In the genomic region with DNA sequence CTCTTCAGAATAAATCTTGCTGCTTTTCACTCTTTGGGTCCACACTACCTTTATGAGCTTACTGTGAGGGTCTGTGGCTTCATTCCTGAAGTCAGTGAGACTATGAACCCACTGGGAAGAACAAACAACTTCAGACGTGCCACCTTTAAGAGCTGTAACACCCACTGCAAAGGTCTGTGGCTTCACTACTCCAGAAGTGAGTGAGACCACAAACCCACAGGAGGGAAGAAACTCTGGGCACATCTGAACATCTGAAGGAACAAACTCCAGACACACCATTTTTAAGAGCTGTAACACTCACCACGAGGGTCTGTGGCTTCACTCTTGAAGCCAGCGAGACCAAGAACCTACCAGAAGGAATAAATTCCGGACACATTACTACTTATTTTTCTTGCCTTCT, we compare ENCODE assay signal across 37 cellular contexts.
"Had no signal": no experiment of that assay in that cellular context is flagged by ENCODE, and none has a peak within 500 bp of the region (broad histone marks: within the 10 kb centered on the region; RNA-seq: fewer than 3 reads in every experiment).

No MANE protein-coding gene starts in this region.

- H3K4me3 Mint-ChIP-seq: activated naive CD4-positive, alpha-beta T cell treated with anti-CD3 and anti-CD28 coated beads for 36 hours; activated naive CD4-positive, alpha-beta T cell treated with anti-CD3 and anti-CD28 coated beads, Interleukin-2, amount 10 ng/mL, durations not matched to agents 7 days and 5 days; activated naive CD4-positive, alpha-beta T cell treated with anti-CD3 and anti-CD28 coated beads, Interleukin-2, amount 50 U/mL, for 24 hours; activated naive CD8-positive, alpha-beta T cell; activated naive CD8-positive, alpha-beta T cell treated with anti-CD3 and anti-CD28 coated beads for 36 hours; activated naive CD8-positive, alpha-beta T cell treated with anti-CD3 and anti-CD28 coated beads, Interleukin-2, amount 10 ng/mL, durations not matched to agents 7 days and 5 days; activated naive CD8-positive, alpha-beta T cell treated with anti-CD3 and anti-CD28 coated beads, Interleukin-2, amount 50 U/mL, for 24 hours; activated T-cell treated with anti-CD3 and anti-CD28 coated beads, Interleukin-2, amount 50 U/mL, for 24 hours; activated T-cell treated with anti-CD3 and anti-CD28 coated beads, Interleukin-2, amount 50 U/mL, for 4 hours; activated T-cell treated with anti-CD3 and anti-CD28 coated beads, Interleukin-2, amount 50 U/mL, for 72 hours; activated T-helper 1 cell treated with anti-CD3 and anti-CD28 coated beads, Interleukin-12 subunit alpha, Interleukin-12 subunit beta, Interleukin-2, Interleukin-4 antibody, amounts not matched to agents 30 ng/mL and 10 ng/mL and 1 ng/mL, durations not matched to agents 14 hours and 24 hours and 36 hours; activated T-helper 17 cell treated with anti-CD3 and anti-CD28 coated beads, Interleukin-2, amount 50 U/mL, for 72 hours; brain; central memory CD8-positive, alpha-beta T cell had no signal

- H3K36me3 Mint-ChIP-seq: activated naive CD4-positive, alpha-beta T cell treated with anti-CD3 and anti-CD28 coated beads, Interleukin-2, amount 10 ng/mL, durations not matched to agents 7 days and 5 days; activated naive CD4-positive, alpha-beta T cell treated with anti-CD3 and anti-CD28 coated beads, Interleukin-2, amount 50 U/mL, for 24 hours; activated naive CD4-positive, alpha-beta T cell treated with anti-CD3 and anti-CD28 coated beads, Interleukin-2, amount 50 U/mL, for 72 hours; activated naive CD8-positive, alpha-beta T cell; activated naive CD8-positive, alpha-beta T cell treated with anti-CD3 and anti-CD28 coated beads for 36 hours; activated naive CD8-positive, alpha-beta T cell treated with anti-CD3 and anti-CD28 coated beads, Interleukin-2, amount 10 ng/mL, durations not matched to agents 7 days and 5 days; brain had no signal

- H3K27ac Mint-ChIP-seq: activated naive CD4-positive, alpha-beta T cell treated with anti-CD3 and anti-CD28 coated beads for 36 hours; activated naive CD4-positive, alpha-beta T cell treated with anti-CD3 and anti-CD28 coated beads, Interleukin-2, amount 10 ng/mL, durations not matched to agents 7 days and 5 days; activated naive CD4-positive, alpha-beta T cell treated with anti-CD3 and anti-CD28 coated beads, Interleukin-2, amount 50 U/mL, for 24 hours; activated naive CD4-positive, alpha-beta T cell treated with anti-CD3 and anti-CD28 coated beads, Interleukin-2, amount 50 U/mL, for 72 hours; activated naive CD8-positive, alpha-beta T cell; activated naive CD8-positive, alpha-beta T cell treated with anti-CD3 and anti-CD28 coated beads for 36 hours; activated naive CD8-positive, alpha-beta T cell treated with anti-CD3 and anti-CD28 coated beads, Interleukin-2, amount 10 ng/mL, durations not matched to agents 7 days and 5 days; activated naive CD8-positive, alpha-beta T cell treated with anti-CD3 and anti-CD28 coated beads, Interleukin-2, amount 50 U/mL, for 24 hours; activated T-cell treated with anti-CD3 and anti-CD28 coated beads, Interleukin-2, amount 50 U/mL, for 24 hours; activated T-cell treated with anti-CD3 and anti-CD28 coated beads, Interleukin-2, amount 50 U/mL, for 72 hours; activated T-helper 1 cell treated with anti-CD3 and anti-CD28 coated beads, Interleukin-12 subunit alpha, Interleukin-12 subunit beta, Interleukin-2, Interleukin-4 antibody, amounts not matched to agents 30 ng/mL and 10 ng/mL and 1 ng/mL, durations not matched to agents 14 hours and 24 hours and 36 hours; activated T-helper 17 cell treated with anti-CD3 and anti-CD28 coated beads, Interleukin-2, amount 50 U/mL, for 72 hours; activated T-helper 2 cell treated with anti-CD3 and anti-CD28 coated beads, Interferon-gamma antibody, Interleukin-2, Interleukin-4, amounts not matched to agents 10 μg/mL and 5 μg/mL and 100 μg/mL, durations not matched to agents 14 hours and 24 hours and 36 hours; brain had no signal

- ATAC-seq: activated naive CD4-positive, alpha-beta T cell treated with anti-CD3 and anti-CD28 coated beads, Interleukin-2, amount 50 U/mL, for 72 hours; activated naive CD8-positive, alpha-beta T cell treated with anti-CD3 and anti-CD28 coated beads, Interleukin-2, amount 50 U/mL, for 24 hours; activated T-cell treated with anti-CD3 and anti-CD28 coated beads, Interleukin-2, amount 50 U/mL, for 4 hours; activated T-cell treated with anti-CD3 and anti-CD28 coated beads, Interleukin-2, amount 50 U/mL, for 72 hours; activated T-helper 17 cell treated with anti-CD3 and anti-CD28 coated beads, Interleukin-2, amount 50 U/mL, for 72 hours; body of pancreas had no signal

- H3K4me3 ChIP-seq: adrenal gland, ascending aorta, body of pancreas, breast epithelium, cardiac muscle cell had no signal

- DNase-seq: activated effector memory CD4-positive, alpha-beta T cell treated with anti-CD3 and anti-CD28 coated beads, Interleukin-2, amount 50 U/mL, for 16 hours; activated effector memory CD4-positive, alpha-beta T cell treated with Interleukin-2 at 50 U/mL for 16 hours; activated gamma-delta T cell; activated gamma-delta T cell treated with Interleukin-2 at 50 U/mL for 16 hours; activated naive CD4-positive, alpha-beta T cell; activated naive CD4-positive, alpha-beta T cell treated with anti-CD3 and anti-CD28 coated beads for 36 hours; activated naive CD4-positive, alpha-beta T cell treated with anti-CD3 and anti-CD28 coated beads, Interleukin-2, amount 10 ng/mL, durations not matched to agents 7 days and 5 days; activated naive CD4-positive, alpha-beta T cell treated with anti-CD3 and anti-CD28 coated beads, Interleukin-2, amount 50 U/mL, for 16 hours; activated naive CD4-positive, alpha-beta T cell treated with Interleukin-2 at 50 U/mL for 16 hours; activated naive CD8-positive, alpha-beta T cell treated with anti-CD3 and anti-CD28 coated beads for 36 hours; activated naive CD8-positive, alpha-beta T cell treated with anti-CD3 and anti-CD28 coated beads, Interleukin-2, amount 10 ng/mL, durations not matched to agents 7 days and 5 days; activated naive CD8-positive, alpha-beta T cell treated with anti-CD3 and anti-CD28 coated beads, Interleukin-2, amount 50 U/mL, for 24 hours; activated T-cell treated with anti-CD3 and anti-CD28 coated beads, Interleukin-2, amount 50 U/mL, for 24 hours; activated T-cell treated with anti-CD3 and anti-CD28 coated beads, Interleukin-2, amount 50 U/mL, for 4 hours; activated T-cell treated with anti-CD3 and anti-CD28 coated beads, Interleukin-2, amount 50 U/mL, for 48 hours; activated T-cell treated with anti-CD3 and anti-CD28 coated beads, Interleukin-2, amount 50 U/mL, for 72 hours; adrenal gland; amniotic stem cell; amygdala; anterior cingulate cortex; aorta; body of pancreas; brain microvascular endothelial cell; caudate nucleus; central memory CD4-positive, alpha-beta T cell; cerebellar nuclear complex had no signal

- H3K36me3 ChIP-seq: adrenal gland, ascending aorta, brain microvascular endothelial cell, breast epithelium, cardiac muscle cell had no signal

- H3K27me3 ChIP-seq: adrenal gland, ascending aorta, body of pancreas, brain microvascular endothelial cell, breast epithelium, cardiac muscle cell had no signal

- H3K9me3 Mint-ChIP-seq: brain had no signal

- H3K27me3 Mint-ChIP-seq: activated naive CD4-positive, alpha-beta T cell treated with anti-CD3 and anti-CD28 coated beads, Interleukin-2, amount 10 ng/mL, durations not matched to agents 7 days and 5 days; activated naive CD4-positive, alpha-beta T cell treated with anti-CD3 and anti-CD28 coated beads, Interleukin-2, amount 50 U/mL, for 24 hours; activated naive CD8-positive, alpha-beta T cell; activated naive CD8-positive, alpha-beta T cell treated with anti-CD3 and anti-CD28 coated beads for 36 hours; activated naive CD8-positive, alpha-beta T cell treated with anti-CD3 and anti-CD28 coated beads, Interleukin-2, amount 10 ng/mL, durations not matched to agents 7 days and 5 days; activated naive CD8-positive, alpha-beta T cell treated with anti-CD3 and anti-CD28 coated beads, Interleukin-2, amount 50 U/mL, for 24 hours; activated T-cell treated with anti-CD3 and anti-CD28 coated beads, Interleukin-2, amount 50 U/mL, for 24 hours; activated T-helper 17 cell treated with anti-CD3 and anti-CD28 coated beads, Interleukin-2, amount 50 U/mL, for 72 hours; brain; central memory CD8-positive, alpha-beta T cell had no signal

- H3K27ac ChIP-seq: adrenal gland, ascending aorta, body of pancreas, brain microvascular endothelial cell, breast epithelium, cardiac muscle cell had no signal

- H3K9me3 ChIP-seq: adrenal gland, ascending aorta, body of pancreas, breast epithelium had no signal

- H3K4me1 Mint-ChIP-seq: activated naive CD4-positive, alpha-beta T cell treated with anti-CD3 and anti-CD28 coated beads, Interleukin-2, amount 10 ng/mL, durations not matched to agents 7 days and 5 days; activated naive CD4-positive, alpha-beta T cell treated with anti-CD3 and anti-CD28 coated beads, Interleukin-2, amount 50 U/mL, for 24 hours; activated naive CD8-positive, alpha-beta T cell treated with anti-CD3 and anti-CD28 coated beads for 36 hours; activated naive CD8-positive, alpha-beta T cell treated with anti-CD3 and anti-CD28 coated beads, Interleukin-2, amount 10 ng/mL, durations not matched to agents 7 days and 5 days; activated naive CD8-positive, alpha-beta T cell treated with anti-CD3 and anti-CD28 coated beads, Interleukin-2, amount 50 U/mL, for 24 hours; activated T-helper 17 cell treated with anti-CD3 and anti-CD28 coated beads, Interleukin-2, amount 50 U/mL, for 72 hours; brain; central memory CD8-positive, alpha-beta T cell had no signal

- H3K4me1 ChIP-seq: adrenal gland, ascending aorta, body of pancreas, breast epithelium had no signal
